In the genomic region with DNA sequence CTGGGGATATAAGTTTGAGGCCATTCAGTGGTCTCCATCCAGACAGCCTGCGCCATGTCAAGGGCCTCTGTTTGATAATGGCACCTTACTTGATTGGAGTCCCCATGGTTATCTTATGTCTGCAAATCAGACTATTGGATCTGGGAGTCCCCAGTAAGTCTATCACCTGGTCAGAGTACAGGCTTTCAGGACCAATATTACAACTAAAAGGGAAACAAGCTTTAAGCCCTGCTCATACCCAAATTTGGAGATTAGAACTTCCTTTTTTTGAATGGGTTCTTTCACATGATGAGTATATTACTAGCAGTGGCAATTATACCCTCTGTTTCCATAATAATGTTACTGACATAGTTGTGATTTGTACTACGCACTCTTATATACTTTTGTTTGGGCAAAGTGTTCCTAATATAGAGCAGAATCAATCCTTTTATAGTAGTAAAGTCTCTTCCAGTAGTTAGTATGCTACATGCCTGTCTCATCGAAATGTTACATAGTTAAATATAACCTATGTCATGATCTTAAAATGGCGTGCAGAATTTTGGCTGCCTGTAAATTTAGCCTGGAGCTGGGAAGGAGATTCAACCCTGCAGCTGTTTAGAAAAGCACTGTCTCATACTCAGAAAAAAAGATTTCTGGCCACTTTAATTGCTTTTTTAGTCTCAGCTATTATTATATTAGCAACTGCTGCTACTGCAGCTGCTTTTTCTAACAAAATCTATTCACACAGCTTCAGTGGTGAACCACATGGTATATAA, we compare ENCODE assay signal across 19 cellular contexts. TPM values are rescaled to one million over a fixed set of nuclear protein-coding genes. Genes with fewer than 3 reads are reported as not detected.
DNase-seq lines count a peak whose midpoint lies in the region; ATAC-seq and TF ChIP-seq lines count a peak whose summit lies in the region.
"Had no signal": no experiment of that assay in that cellular context is flagged by ENCODE, and none has a peak within 500 bp of the region (broad histone marks: within the 10 kb centered on the region; RNA-seq: fewer than 3 reads in every experiment).

No MANE protein-coding gene starts in this region.

- H3K4me3 Mint-ChIP-seq in T-helper 17 cell: no peak overlapping the region
- H3K4me3 Mint-ChIP-seq: activated CD8-positive, alpha-beta T cell treated with anti-CD3 and anti-CD28 coated beads for 36 hours; neural progenitor cell had no signal

- peaks cover 8% of the 10 kb centered on the region for H3K4me1 ChIP-seq in hepatocyte (ENCODE audit: insufficient read depth)
- H3K4me1 ChIP-seq: neural progenitor cell had no signal

- H3K9me2 ChIP-seq in hepatocyte (replicated peaks; ENCODE audit: insufficient read depth): no peaks in the 10 kb centered on the region

- no peaks in the 10 kb centered on the region for H3K79me2 ChIP-seq in hepatocyte

- H4K20me1 ChIP-seq in hepatocyte (ENCODE audit: insufficient read depth, poor library complexity, severe bottlenecking): no peaks in the 10 kb centered on the region

- no peaks in the 10 kb centered on the region for H3K36me3 ChIP-seq in hepatocyte (replicated peaks; ENCODE audit: insufficient read depth, low read depth)
- H3K36me3 ChIP-seq: BLaER1 treated with 17β-estradiol and CSF1 and Interleukin-3, amounts not matched to agents 10 nM and 100 nM; brain microvascular endothelial cell; neural progenitor cell had no signal

- WGBS in hepatocyte (ENCODE audit: low lambda C conversion rate, missing lambda C conversion rate): 83% methylated on average over 4 of the region's 4 CpGs

- H3K4me3 ChIP-seq in hepatocyte: no peak overlapping the region
- H3K4me3 ChIP-seq: BLaER1 treated with 17β-estradiol and CSF1 and Interleukin-3, amounts not matched to agents 10 nM and 100 nM; neural progenitor cell; SK-N-MC had no signal

- DNase-seq in hepatocyte (ENCODE audit: low spot score) (no peak), T-helper 17 cell (no peak), DMS53 (lab: John Stamatoyannopoulos, UW) (no peak), 8988T (no peak)
- DNase-seq: activated CD8-positive, alpha-beta T cell treated with anti-CD3 and anti-CD28 coated beads for 36 hours; activated naive CD4-positive, alpha-beta T cell; brain microvascular endothelial cell; left ventricle myocardium superior; stimulated activated naive CD4-positive, alpha-beta T cell had no signal

- H3K4me2 ChIP-seq in hepatocyte: no peak overlapping the region
- H3K4me2 ChIP-seq: neural progenitor cell had no signal

- H3K9me3 ChIP-seq in hepatocyte (ENCODE audit: low read depth): no peaks in the 10 kb centered on the region
- H3K9me3 ChIP-seq in T-helper 17 cell (ENCODE audit: control insufficient read depth, low read length, poor library complexity, severe bottlenecking): no peaks in the 10 kb centered on the region
- H3K9me3 ChIP-seq: BLaER1 treated with 17β-estradiol and CSF1 and Interleukin-3, amounts not matched to agents 10 nM and 100 nM had no signal

- peak overlapping the region; percentile 82 for H3K27ac ChIP-seq in hepatocyte
- H3K27ac ChIP-seq: BLaER1 treated with 17β-estradiol and CSF1 and Interleukin-3, amounts not matched to agents 10 nM and 100 nM; brain microvascular endothelial cell; neural progenitor cell; SK-N-MC had no signal

- peaks cover 8% of the 10 kb centered on the region for H3K36me3 Mint-ChIP-seq in T-helper 17 cell (ENCODE audit: low read depth)
- H3K36me3 Mint-ChIP-seq: neural progenitor cell had no signal

- no peak overlapping the region for H3K27ac Mint-ChIP-seq in T-helper 17 cell
- H3K27ac Mint-ChIP-seq: activated CD8-positive, alpha-beta T cell treated with anti-CD3 and anti-CD28 coated beads for 36 hours; neural progenitor cell had no signal

- TF ChIP-seq CTCF in hepatocyte (IDR thresholded peaks at IDR 0.05; ENCODE audit: poor library complexity): no peak

- ATAC-seq in GM18517 (IDR thresholded peaks at IDR 0.05; ENCODE audit: unreplicated experiment): peak; percentile 35
- ATAC-seq in GM21515 (IDR thresholded peaks at IDR 0.05; ENCODE audit: unreplicated experiment): peak; percentile 31
- ATAC-seq in HG03432 (IDR thresholded peaks at IDR 0.05; ENCODE audit: unreplicated experiment): peak; percentile 26
- no peak for ATAC-seq in T-helper 17 cell
- no peak for ATAC-seq in GM19452 (IDR thresholded peaks at IDR 0.05; ENCODE audit: unreplicated experiment)
- ATAC-seq: activated CD8-positive, alpha-beta T cell treated with anti-CD3 and anti-CD28 coated beads for 36 hours; left ventricle myocardium superior had no signal

- no peak overlapping the region for H2AFZ ChIP-seq in hepatocyte
- H2AFZ ChIP-seq: neural progenitor cell had no signal

- H3K27me3 ChIP-seq in hepatocyte: no peaks in the 10 kb centered on the region
- H3K27me3 ChIP-seq: neural progenitor cell had no signal

- H3K4me1 Mint-ChIP-seq in T-helper 17 cell: peaks cover 7% of the 10 kb centered on the region
- H3K4me1 Mint-ChIP-seq: neural progenitor cell had no signal

- H3K27me3 Mint-ChIP-seq in T-helper 17 cell: peaks cover 90% of the 10 kb centered on the region

RNA-seq across cellular contexts. Expression of gene MS4A15, which starts 4.9 kb away (rescaled TPM):
- total RNA-seq in hepatocyte (0.88 and 1.1 TPM in 2 replicates), T-helper 17 cell (not detected)
- 4.3 and 8.0 TPM in 2 replicates for polyA plus RNA-seq in hepatocyte
- total RNA-seq: activated CD8-positive, alpha-beta T cell treated with anti-CD3 and anti-CD28 coated beads for 36 hours; Daoy; fibroblast of lung; left ventricle myocardium superior; urinary bladder had no signal
- polyA plus RNA-seq: fibroblast of lung, urinary bladder had no signal

RNA-seq across cellular contexts. Expression of gene MS4A10, which starts 23.5 kb away (rescaled TPM):
- total RNA-seq in hepatocyte (0.47 and 1.2 TPM in 2 replicates), T-helper 17 cell (not detected)
- 0.21 and 1.8 TPM in 2 replicates for polyA plus RNA-seq in hepatocyte
- total RNA-seq: activated CD8-positive, alpha-beta T cell treated with anti-CD3 and anti-CD28 coated beads for 36 hours; Daoy; fibroblast of lung; left ventricle myocardium superior; urinary bladder had no signal
- polyA plus RNA-seq: fibroblast of lung, urinary bladder had no signal

RNA-seq across cellular contexts. Expression of gene MS4A18, which starts 37.1 kb away (rescaled TPM):
- total RNA-seq in hepatocyte (not detected in 2 replicates), T-helper 17 cell (not detected)
- polyA plus RNA-seq in hepatocyte: not detected in 2 replicates
- total RNA-seq: activated CD8-positive, alpha-beta T cell treated with anti-CD3 and anti-CD28 coated beads for 36 hours; Daoy; fibroblast of lung; left ventricle myocardium superior; urinary bladder had no signal
- polyA plus RNA-seq: fibroblast of lung, urinary bladder had no signal

Comparison
In these comparisons a context has a peak if more than half of its experiments do, and no peak if none do; other contexts are left out.
1. ATAC-seq: peak in GM18517 (single experiment), GM21515 (single experiment) and HG03432 (single experiment); none in T-helper 17 cell (single experiment) and GM19452 (single experiment).